In genomic region chr7:117811696-117812095, GRCh38 we compare ENCODE assay signal across 22 cellular contexts.
"Had no signal": no experiment of that assay in that cellular context is flagged by ENCODE, and none has a peak within 500 bp of the region (broad histone marks: within the 10 kb centered on the region; RNA-seq: fewer than 3 reads in every experiment).

No MANE protein-coding gene starts in this region.

- H3K9me3 ChIP-seq: left ventricle myocardium inferior, ovary, psoas muscle, right atrium auricular region, spleen, tibial nerve had no signal

- H3K27me3 ChIP-seq: ovary, right atrium auricular region, spleen, tibial nerve had no signal

- H3K4me3 Mint-ChIP-seq: activated B cell treated with CpG ODN at 0.5 μM for 24 hours; activated CD8-positive, alpha-beta T cell treated with anti-CD3 and anti-CD28 coated beads for 36 hours; activated T-cell treated with anti-CD3 and anti-CD28 coated beads, Interleukin-2, amount 50 U/mL, for 4 hours; activated T-helper 17 cell treated with anti-CD3 and anti-CD28 coated beads, Interleukin-2, amount 50 U/mL, for 72 hours; central memory CD8-positive, alpha-beta T cell; natural killer cell had no signal

- H3K36me3 Mint-ChIP-seq: natural killer cell had no signal

- H3K27ac Mint-ChIP-seq: activated B cell treated with CpG ODN at 0.5 μM for 24 hours; activated CD8-positive, alpha-beta T cell treated with anti-CD3 and anti-CD28 coated beads for 36 hours; activated T-helper 17 cell treated with anti-CD3 and anti-CD28 coated beads, Interleukin-2, amount 50 U/mL, for 72 hours; natural killer cell had no signal

- H3K36me3 ChIP-seq: left ventricle myocardium inferior, ovary, right atrium auricular region, spleen, tibial nerve had no signal

- H3K4me3 ChIP-seq: left ventricle myocardium inferior, lung, ovary, psoas muscle, right atrium auricular region, spleen, tibial nerve had no signal

- H3K4me1 Mint-ChIP-seq: activated B cell treated with CpG ODN at 0.5 μM for 24 hours; activated T-helper 17 cell treated with anti-CD3 and anti-CD28 coated beads, Interleukin-2, amount 50 U/mL, for 72 hours; central memory CD8-positive, alpha-beta T cell; natural killer cell had no signal

- ATAC-seq: activated CD8-positive, alpha-beta T cell treated with anti-CD3 and anti-CD28 coated beads for 36 hours; activated T-cell treated with anti-CD3 and anti-CD28 coated beads, Interleukin-2, amount 50 U/mL, for 4 hours; activated T-helper 17 cell treated with anti-CD3 and anti-CD28 coated beads, Interleukin-2, amount 50 U/mL, for 72 hours; natural killer cell; psoas muscle had no signal

- H3K27me3 Mint-ChIP-seq: activated B cell treated with CpG ODN at 0.5 μM for 24 hours; activated CD8-positive, alpha-beta T cell treated with anti-CD3 and anti-CD28 coated beads for 36 hours; activated T-helper 17 cell treated with anti-CD3 and anti-CD28 coated beads, Interleukin-2, amount 50 U/mL, for 72 hours; central memory CD8-positive, alpha-beta T cell had no signal

- DNase-seq: activated B cell treated with CpG ODN at 0.5 μM for 24 hours; activated CD4-positive, alpha-beta T cell treated with anti-CD3 and anti-CD28 coated beads, Interleukin-2, amount 50 U/mL, for 1 hour; activated CD8-positive, alpha-beta T cell treated with anti-CD3 and anti-CD28 coated beads for 36 hours; activated gamma-delta T cell treated with Interleukin-2 at 50 U/mL for 16 hours; activated naive CD4-positive, alpha-beta T cell treated with anti-CD3 and anti-CD28 coated beads, Interleukin-2, amount 50 U/mL, for 16 hours; activated T-cell treated with anti-CD3 and anti-CD28 coated beads, Interleukin-2, amount 50 U/mL, for 4 hours; effector CD8-positive, alpha-beta T cell; erythroblast; head of caudate nucleus; hypothalamus; left ventricle myocardium inferior; natural killer cell; ovary; psoas muscle; spleen; stimulated activated naive CD4-positive, alpha-beta T cell treated with Interleukin-2 at 50 U/mL for 16 hours; T-helper 2 cell had no signal

- H3K9me3 Mint-ChIP-seq: activated B cell treated with CpG ODN at 0.5 μM for 24 hours; activated CD8-positive, alpha-beta T cell treated with anti-CD3 and anti-CD28 coated beads for 36 hours; activated T-cell treated with anti-CD3 and anti-CD28 coated beads, Interleukin-2, amount 50 U/mL, for 4 hours; activated T-helper 17 cell treated with anti-CD3 and anti-CD28 coated beads, Interleukin-2, amount 50 U/mL, for 72 hours; central memory CD8-positive, alpha-beta T cell had no signal

- H3K4me1 ChIP-seq: psoas muscle had no signal

- H3K27ac ChIP-seq: left ventricle myocardium inferior, ovary, psoas muscle, spleen, tibial nerve had no signal
